In genomic region chr18:62833494-62833893, GRCh38 we compare ENCODE assay signal across 30 cellular contexts.
"Had no signal": no experiment of that assay in that cellular context is flagged by ENCODE, and none has a peak within 500 bp of the region (broad histone marks: within the 10 kb centered on the region; RNA-seq: fewer than 3 reads in every experiment).

No MANE protein-coding gene starts in this region.

- DNase-seq: activated CD4-positive, alpha-beta memory T cell treated with anti-CD3 and anti-CD28 coated beads, Interleukin-2, amount 10 ng/mL, durations not matched to agents 7 days and 5 days; activated CD4-positive, alpha-beta T cell treated with anti-CD3 and anti-CD28 coated beads for 4 hours; activated CD4-positive, alpha-beta T cell treated with anti-CD3 and anti-CD28 coated beads, Interleukin-2, amount 10 ng/mL, durations not matched to agents 7 days and 5 days; activated CD4-positive, alpha-beta T cell treated with anti-CD3 and anti-CD28 coated beads, Interleukin-2, amount 50 U/mL, for 4 hours; activated CD4-positive, CD25-positive, alpha-beta regulatory T cell; activated CD4-positive, CD25-positive, alpha-beta regulatory T cell treated with anti-CD3 and anti-CD28 coated beads, Interleukin-2, amount 50 U/mL, for 72 hours; activated CD8-positive, alpha-beta memory T cell treated with anti-CD3 and anti-CD28 coated beads, Interleukin-2, amount 50 U/mL, for 48 hours; activated effector memory CD4-positive, alpha-beta T cell treated with Interleukin-2 at 50 U/mL for 16 hours; activated gamma-delta T cell treated with Interleukin-2 at 50 U/mL for 16 hours; activated naive CD4-positive, alpha-beta T cell treated with anti-CD3 and anti-CD28 coated beads, Interleukin-2, amount 50 U/mL, for 16 hours; activated naive CD4-positive, alpha-beta T cell treated with Interleukin-2 at 50 U/mL for 16 hours; activated T-cell treated with anti-CD3 and anti-CD28 coated beads, Interleukin-2, amount 50 U/mL, for 4 hours; amygdala; aorta; body of pancreas; central memory CD4-positive, alpha-beta T cell; cerebellar nuclear complex; colonic mucosa; effector CD8-positive, alpha-beta T cell; foreskin fibroblast; head of caudate nucleus; T-helper 1 cell; T-helper 17 cell; T1000; WERI-Rb-1 had no signal

- H3K4me1 ChIP-seq: colonic mucosa had no signal

- H3K27ac ChIP-seq: cardiac muscle cell, colonic mucosa, WERI-Rb-1 had no signal

- H3K36me3 ChIP-seq: cardiac muscle cell, colonic mucosa had no signal

- H3K9me3 Mint-ChIP-seq: activated CD4-positive, alpha-beta memory T cell treated with anti-CD3 and anti-CD28 coated beads, Interleukin-2, amount 10 ng/mL, durations not matched to agents 7 days and 5 days; activated CD4-positive, alpha-beta T cell treated with anti-CD3 and anti-CD28 coated beads, Interleukin-2, amount 10 ng/mL, durations not matched to agents 7 days and 5 days; activated T-cell treated with anti-CD3 and anti-CD28 coated beads, Interleukin-2, amount 50 U/mL, for 4 hours; activated T-helper 17 cell treated with anti-CD3 and anti-CD28 coated beads, Interleukin-2, amount 50 U/mL, for 72 hours; T-helper 2 cell treated with Interferon-gamma antibody and Interleukin-4, amounts not matched to agents 5 μg/mL and 100 μg/mL, for 36 hours had no signal

- ATAC-seq: activated T-cell treated with anti-CD3 and anti-CD28 coated beads, Interleukin-2, amount 50 U/mL, for 4 hours; activated T-helper 17 cell treated with anti-CD3 and anti-CD28 coated beads, Interleukin-2, amount 50 U/mL, for 72 hours; body of pancreas; esophagus mucosa; T-helper 17 cell had no signal

- H3K27me3 ChIP-seq: body of pancreas, cardiac muscle cell, colonic mucosa had no signal

- H3K4me1 Mint-ChIP-seq: activated CD4-positive, alpha-beta memory T cell treated with anti-CD3 and anti-CD28 coated beads, Interleukin-2, amount 10 ng/mL, durations not matched to agents 7 days and 5 days; activated CD4-positive, alpha-beta T cell treated with anti-CD3 and anti-CD28 coated beads, Interleukin-2, amount 10 ng/mL, durations not matched to agents 7 days and 5 days; activated T-helper 17 cell treated with anti-CD3 and anti-CD28 coated beads, Interleukin-2, amount 50 U/mL, for 72 hours had no signal

- H3K27me3 Mint-ChIP-seq: activated CD4-positive, alpha-beta memory T cell treated with anti-CD3 and anti-CD28 coated beads, Interleukin-2, amount 10 ng/mL, durations not matched to agents 7 days and 5 days; activated CD4-positive, alpha-beta T cell treated with anti-CD3 and anti-CD28 coated beads, Interleukin-2, amount 10 ng/mL, durations not matched to agents 7 days and 5 days; activated naive CD8-positive, alpha-beta T cell; activated T-helper 17 cell treated with anti-CD3 and anti-CD28 coated beads, Interleukin-2, amount 50 U/mL, for 72 hours; T-helper 17 cell had no signal

- H3K27ac Mint-ChIP-seq: activated CD4-positive, alpha-beta memory T cell treated with anti-CD3 and anti-CD28 coated beads, Interleukin-2, amount 10 ng/mL, durations not matched to agents 7 days and 5 days; activated CD4-positive, alpha-beta T cell treated with anti-CD3 and anti-CD28 coated beads, Interleukin-2, amount 10 ng/mL, durations not matched to agents 7 days and 5 days; activated naive CD8-positive, alpha-beta T cell; activated T-helper 17 cell treated with anti-CD3 and anti-CD28 coated beads, Interleukin-2, amount 50 U/mL, for 72 hours; T-helper 17 cell; T-helper 2 cell treated with Interferon-gamma antibody and Interleukin-4, amounts not matched to agents 5 μg/mL and 100 μg/mL, for 36 hours had no signal

- H3K4me3 ChIP-seq: body of pancreas, cardiac muscle cell, colonic mucosa had no signal

- H3K4me3 Mint-ChIP-seq: activated CD4-positive, alpha-beta memory T cell treated with anti-CD3 and anti-CD28 coated beads, Interleukin-2, amount 10 ng/mL, durations not matched to agents 7 days and 5 days; activated CD4-positive, alpha-beta T cell treated with anti-CD3 and anti-CD28 coated beads, Interleukin-2, amount 10 ng/mL, durations not matched to agents 7 days and 5 days; activated naive CD8-positive, alpha-beta T cell; activated T-cell treated with anti-CD3 and anti-CD28 coated beads, Interleukin-2, amount 50 U/mL, for 4 hours; activated T-helper 17 cell treated with anti-CD3 and anti-CD28 coated beads, Interleukin-2, amount 50 U/mL, for 72 hours; T-helper 17 cell; T-helper 2 cell treated with Interferon-gamma antibody and Interleukin-4, amounts not matched to agents 5 μg/mL and 100 μg/mL, for 36 hours had no signal
